In the genomic region with DNA sequence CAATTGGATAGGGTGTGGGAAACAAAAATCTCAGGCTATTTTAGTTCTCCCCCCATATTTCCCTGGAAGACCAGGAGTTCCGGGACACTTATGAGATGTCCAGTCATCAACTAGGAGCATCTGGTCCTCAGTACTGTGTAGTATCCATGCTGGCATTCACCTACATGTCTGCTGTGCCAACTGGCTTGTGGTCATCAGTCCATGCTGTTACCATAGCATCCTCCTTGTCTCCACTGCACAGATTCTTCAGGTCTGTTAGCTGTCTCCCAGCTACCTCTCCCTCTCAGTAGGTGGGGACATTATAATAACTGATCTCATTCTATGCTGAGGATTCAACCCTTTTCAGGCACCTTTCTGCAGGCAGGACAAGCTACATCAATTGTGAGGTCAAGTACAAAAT, we compare ENCODE assay signal across 14 cellular contexts.
DNase-seq lines count a peak whose midpoint lies in the region; ATAC-seq, FAIRE-seq and TF ChIP-seq lines count a peak whose summit lies in the region.
"Had no signal": no experiment of that assay in that cellular context is flagged by ENCODE, and none has a peak within 500 bp of the region (broad histone marks: within the 10 kb centered on the region; RNA-seq: fewer than 3 reads in every experiment).

No MANE protein-coding gene starts in this region.

- no peaks in the 10 kb centered on the region for H3K36me3 ChIP-seq in pancreas
- H3K36me3 ChIP-seq: BLaER1 had no signal

- no peaks in the 10 kb centered on the region for H3K27me3 ChIP-seq in pancreas
- H3K27me3 ChIP-seq: BLaER1 had no signal

- FAIRE-seq in pancreas (lab: Jason Lieb, UNC), result no peak
- FAIRE-seq: GM12878, GM18507, K562 had no signal

- WGBS in pancreas, 2 donors, result 54 to 75% methylated on average over 1 of the region's 1 CpG

- intact Hi-C loops in pancreas (cut with DNase I), result no loop called here

- H3K27ac ChIP-seq in pancreas, result no peak overlapping the region
- H3K27ac ChIP-seq: BLaER1 had no signal

- TF ChIP-seq CTCF in pancreas (IDR thresholded peaks at IDR 0.05), result no peak

- no peaks in the 10 kb centered on the region for H3K9me3 ChIP-seq in pancreas

- DNase-seq in Ammon's horn (ENCODE audit: low spot score) (peak; percentile 44), G401 (ENCODE audit: low spot score) (peak; percentile 95), cerebellum (ENCODE audit: low spot score) (peak; percentile 72), pancreas (peak in 1 of 6 donors; percentile 4), NCI-H2107 (lab: John Stamatoyannopoulos, UW) (no peak), A172 (ENCODE audit: low spot score) (no peak)
- no peak for DNase-seq in stimulated activated naive CD4-positive, alpha-beta T cell treated with Interleukin-2 at 50 U/mL for 16 hours (lab: John Stamatoyannopoulos, UW)
- DNase-seq: Calu3; CD4-positive, alpha-beta T cell; DMS 273 treated with DMSO at 0.1 percent for 48 hours had no signal

- H3K4me1 ChIP-seq in pancreas, result no peaks in the 10 kb centered on the region
- H3K4me1 ChIP-seq: BLaER1 had no signal

- no peak overlapping the region for H3K4me3 ChIP-seq in pancreas
- H3K4me3 ChIP-seq: BLaER1, GM12878, K562 had no signal

- in situ Hi-C loops in G401 (cut with HindIII; ENCODE audit: low sequenced_read_pairs), result no loop called here

- peak in 3 of 4 donors; percentile 26 to 75 (median 53) for ATAC-seq in pancreas
- ATAC-seq: GM12878, K562 had no signal

Comparison
In these comparisons a context has a peak if more than half of its experiments do, and no peak if none do; other contexts are left out.
1. DNase-seq: peak in Ammon's horn (single experiment), G401 (single experiment) and cerebellum (single experiment); none in stimulated activated naive CD4-positive, alpha-beta T cell treated with Interleukin-2 at 50 U/mL for 16 hours (single experiment), NCI-H2107 (single experiment) and A172 (single experiment).